10 cellular contexts compared by ENCODE assay signal in genomic region chr21:38769253-38769780, GRCh38. TPM values are rescaled to one million over a fixed set of nuclear protein-coding genes. Genes with fewer than 3 reads are reported as not detected.
DNase-seq lines count a peak whose midpoint lies in the region; ATAC-seq and TF ChIP-seq lines count a peak whose summit lies in the region.
"Had no signal": no experiment of that assay in that cellular context is flagged by ENCODE, and none has a peak within 500 bp of the region (broad histone marks: within the 10 kb centered on the region; RNA-seq: fewer than 3 reads in every experiment).

No MANE protein-coding gene starts in this region.

- no peak overlapping the region for H3K27ac ChIP-seq in CD8-positive, alpha-beta T cell (ENCODE audit: low read depth, low read length)
- H3K27ac ChIP-seq in ascending aorta = peak overlapping the region; percentile 82 to 90

- no peak for DNase-seq in CD8-positive, alpha-beta T cell
- DNase-seq in MG63 (peak; percentile 41), ascending aorta (ENCODE audit: low spot score in 2 of 2) (peak in 1 of 2 donors; percentile 66), COLO829 (ENCODE audit: low spot score) (no peak), 8988T (no peak), D341Med (ENCODE audit: low spot score) (no peak)
- no peak for DNase-seq in naive thymus-derived CD8-positive, alpha-beta T cell

- H3K4me1 Mint-ChIP-seq in CD8-positive, alpha-beta T cell (ENCODE audit: low read depth) = peaks cover 32% of the 10 kb centered on the region
- peaks cover 9 to 43% (median 32%) of the 10 kb centered on the region in 4 donors for H3K4me1 Mint-ChIP-seq in naive thymus-derived CD8-positive, alpha-beta T cell

- peaks cover 4% of the 10 kb centered on the region for H3K27me3 Mint-ChIP-seq in CD8-positive, alpha-beta T cell (ENCODE audit: low read depth)
- peaks cover 0 to 10% (median 0%) of the 10 kb centered on the region in 5 donors for H3K27me3 Mint-ChIP-seq in naive thymus-derived CD8-positive, alpha-beta T cell

- no peak for ATAC-seq in CD8-positive, alpha-beta T cell
- no peak for ATAC-seq in naive thymus-derived CD8-positive, alpha-beta T cell
- ATAC-seq in GM18502 (IDR thresholded peaks at IDR 0.05; ENCODE audit: poor library complexity, unreplicated experiment) = no peak
- ATAC-seq: HCT116 had no signal

- H3K36me3 Mint-ChIP-seq in CD8-positive, alpha-beta T cell = no peaks in the 10 kb centered on the region
- H3K36me3 Mint-ChIP-seq in naive thymus-derived CD8-positive, alpha-beta T cell = no peaks in the 10 kb centered on the region
- H3K36me3 Mint-ChIP-seq: IgD-negative memory B cell had no signal

- no peaks in the 10 kb centered on the region for H3K9me3 Mint-ChIP-seq in CD8-positive, alpha-beta T cell
- peaks cover 0 to 2% (median 0%) of the 10 kb centered on the region in 9 donors for H3K9me3 Mint-ChIP-seq in naive thymus-derived CD8-positive, alpha-beta T cell

- intact Hi-C loops in CD8-positive, alpha-beta T cell (cut with DNase I, micrococcal nuclease) = no loop called here
- intact Hi-C loops in ascending aorta (cut with DNase I) = loop anchor here (2.0 kb wide), 2 partner anchors 35 kb away; partner anchors contain the start of gene ETS2

- no peak overlapping the region for H3K4me3 ChIP-seq in CD8-positive, alpha-beta T cell (ENCODE audit: low read depth, low read length)
- H3K4me3 ChIP-seq in MG63 (no peak overlapping the region), ascending aorta (no peak overlapping the region)

- no peaks in the 10 kb centered on the region for H3K9me3 ChIP-seq in CD8-positive, alpha-beta T cell (ENCODE audit: low read length)
- H3K9me3 ChIP-seq in MG63 = peaks cover 7% of the 10 kb centered on the region
- H3K9me3 ChIP-seq in ascending aorta = no peaks in the 10 kb centered on the region

- peak overlapping the region; percentile 96 for H3K27ac Mint-ChIP-seq in CD8-positive, alpha-beta T cell
- H3K27ac Mint-ChIP-seq in naive thymus-derived CD8-positive, alpha-beta T cell = peak overlapping the region in 8 of 10 donors; percentile 86 to 99 (median 96)

- peak overlapping the region; percentile 82 for H3K4me3 Mint-ChIP-seq in CD8-positive, alpha-beta T cell
- H3K4me3 Mint-ChIP-seq in naive thymus-derived CD8-positive, alpha-beta T cell = peak overlapping the region in 8 of 10 donors; percentile 1 to 87 (median 48)

- no peaks in the 10 kb centered on the region for H3K36me3 ChIP-seq in CD8-positive, alpha-beta T cell (ENCODE audit: insufficient read depth, low read length)
- H3K36me3 ChIP-seq in MG63 = no peaks in the 10 kb centered on the region
- no peaks in the 10 kb centered on the region for H3K36me3 ChIP-seq in ascending aorta

- peaks cover 21% of the 10 kb centered on the region for H3K4me1 ChIP-seq in CD8-positive, alpha-beta T cell (ENCODE audit: insufficient read depth, low read length)
- peaks cover 4 to 23% of the 10 kb centered on the region in 2 donors for H3K4me1 ChIP-seq in ascending aorta

- H3K27me3 ChIP-seq in CD8-positive, alpha-beta T cell (ENCODE audit: insufficient read depth, low read length) = no peaks in the 10 kb centered on the region
- H3K27me3 ChIP-seq in MG63 = no peaks in the 10 kb centered on the region
- no peaks in the 10 kb centered on the region for H3K27me3 ChIP-seq in ascending aorta

- CTCF ChIA-PET in CD8-positive, alpha-beta T cell (lab: Charles Lee) = interaction anchor here (0.6 to 1.3 kb wide), 4 partner anchors 9 to 67 kb away, joined by 3 to 6 read pairs (median 3); no protein-coding TSS in a partner anchor

- TF ChIP-seq CTCF in CD8-positive, alpha-beta T cell (IDR thresholded peaks at IDR 0.05) = no peak
- no peak for TF ChIP-seq CTCF in ascending aorta (IDR thresholded peaks at IDR 0.05)

- POLR2A ChIA-PET in CD8-positive, alpha-beta T cell (lab: Charles Lee) = interaction anchor here (1.4 to 1.5 kb wide), 2 partner anchors 36 to 38 kb away, joined by 4 read pairs; partner anchors contain the start of gene ETS2
- POLR2A ChIA-PET in naive thymus-derived CD8-positive, alpha-beta T cell (lab: Charles Lee) = interaction anchor here (1.1 kb wide), 1 partner anchor 34 kb away, joined by 4 read pairs; no protein-coding TSS in a partner anchor

RNA-seq across cellular contexts. Expression of gene ETS2, which starts 36.4 kb away (rescaled TPM):
- 10 to 100 TPM in 1 of 2 experiments, 1 to 10 TPM in 1; 8.1 to 10.0 TPM for total RNA-seq in CD8-positive, alpha-beta T cell
- 12.6 and 12.7 TPM in 2 replicates for total RNA-seq in MG63 (2014; rRNA removed; shearing (Covaris generic); ENCODE audit: low replicate concordance)
- 113 TPM for total RNA-seq in ascending aorta
- 10 to 100 TPM; 11.5 to 14.8 TPM for total RNA-seq in naive thymus-derived CD8-positive, alpha-beta T cell
- polyA plus RNA-seq in naive thymus-derived CD8-positive, alpha-beta T cell = 1 to 10 TPM; 4.7 to 6.6 (median 5.8) TPM
